16 cellular contexts compared by ENCODE assay signal in the genomic region with DNA sequence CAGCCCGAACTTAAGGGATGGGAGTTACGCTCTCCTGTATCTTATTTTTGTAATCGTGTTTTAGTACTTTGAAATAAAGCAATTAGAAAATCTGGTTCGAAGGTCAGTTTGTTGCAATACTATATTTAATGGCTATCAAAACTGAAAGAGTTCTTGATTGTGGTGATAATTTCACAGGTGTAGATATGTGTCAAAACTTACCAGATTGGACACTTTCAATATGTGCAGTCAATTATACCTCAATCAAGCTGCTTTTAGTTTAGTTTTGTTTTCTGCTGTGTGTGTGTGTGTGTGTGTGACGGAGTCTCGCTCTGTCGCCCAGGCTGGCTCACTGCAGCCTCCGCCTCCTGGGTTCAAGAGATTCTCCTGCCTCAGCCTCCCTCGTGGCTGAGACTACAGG. TPM values are rescaled to one million over a fixed set of nuclear protein-coding genes. Genes with fewer than 3 reads are reported as not detected.
DNase-seq lines count a peak whose midpoint lies in the region; ATAC-seq and TF ChIP-seq lines count a peak whose summit lies in the region.
"Had no signal": no experiment of that assay in that cellular context is flagged by ENCODE, and none has a peak within 500 bp of the region (broad histone marks: within the 10 kb centered on the region; RNA-seq: fewer than 3 reads in every experiment).

No MANE protein-coding gene starts in this region.

- no peaks in the 10 kb centered on the region for H3K9me3 Mint-ChIP-seq in type B pancreatic cell
- H3K9me3 Mint-ChIP-seq in stimulated activated effector memory CD8-positive, alpha-beta T cell treated with anti-CD3 and anti-CD28 coated beads, Interleukin-12 subunit alpha, Interleukin-12 subunit beta, amount 100 ng/mL, for 72 hours = no peaks in the 10 kb centered on the region
- H3K9me3 Mint-ChIP-seq: CD4-positive, alpha-beta T cell; GM23338 had no signal

- H3K27ac Mint-ChIP-seq in type B pancreatic cell = peak overlapping the region; percentile 6
- H3K27ac Mint-ChIP-seq in stimulated activated effector memory CD8-positive, alpha-beta T cell treated with anti-CD3 and anti-CD28 coated beads, Interleukin-12 subunit alpha, Interleukin-12 subunit beta, amount 100 ng/mL, for 72 hours = no peak overlapping the region
- H3K27ac Mint-ChIP-seq: B cell; CD4-positive, alpha-beta T cell; GM23338 had no signal

- intact Hi-C loops in posterior vena cava (cut with DNase I) = no loop called here

- no peaks in the 10 kb centered on the region for H3K27me3 ChIP-seq in SU-DHL-6 (ENCODE audit: low read length)

- peaks cover 28% of the 10 kb centered on the region for H3K4me1 Mint-ChIP-seq in type B pancreatic cell (ENCODE audit: unreplicated experiment)
- peaks cover 12% of the 10 kb centered on the region for H3K4me1 Mint-ChIP-seq in stimulated activated effector memory CD8-positive, alpha-beta T cell treated with anti-CD3 and anti-CD28 coated beads, Interleukin-12 subunit alpha, Interleukin-12 subunit beta, amount 100 ng/mL, for 72 hours

- DNase-seq in GM12865 (ENCODE audit: low read depth) (peak; percentile 34), posterior vena cava (ENCODE audit: low spot score) (peak; percentile 45), type B pancreatic cell (ENCODE audit: extremely low spot score, unreplicated experiment) (no peak), NCI-H1417 (lab: John Stamatoyannopoulos, UW) (no peak)
- no peak for DNase-seq in stimulated activated effector memory CD8-positive, alpha-beta T cell treated with anti-CD3 and anti-CD28 coated beads, Interleukin-12 subunit alpha, Interleukin-12 subunit beta, amount 100 ng/mL, for 72 hours (ENCODE audit: low spot score in 2 of 2)
- DNase-seq: C1 segment of cervical spinal cord; CD4-positive, alpha-beta T cell; DMS153; DMS79 treated with DMSO at 0.1 percent for 48 hours; EL; GDM1; H7 had no signal

- no peak for TF ChIP-seq CTCF in GM12865 (IDR thresholded peaks at IDR 0.05; ENCODE audit: insufficient read depth, low read depth, low read length, missing control alignments)
- TF ChIP-seq CTCF in SU-DHL-6 (IDR thresholded peaks at IDR 0.05; ENCODE audit: insufficient read depth, low read length, poor library complexity, severe bottlenecking) = no peak
- no peak for TF ChIP-seq CTCF in type B pancreatic cell (conservative IDR thresholded peaks at IDR 0.05)

- peak overlapping the region; percentile 79 for H3K4me2 ChIP-seq in SU-DHL-6 (ENCODE audit: low read depth, low read length, poor library complexity, severe bottlenecking)
- H3K4me2 ChIP-seq: GM23338 had no signal

- H3K4me3 Mint-ChIP-seq in type B pancreatic cell = no peak overlapping the region
- H3K4me3 Mint-ChIP-seq in stimulated activated effector memory CD8-positive, alpha-beta T cell treated with anti-CD3 and anti-CD28 coated beads, Interleukin-12 subunit alpha, Interleukin-12 subunit beta, amount 100 ng/mL, for 72 hours = no peak overlapping the region
- H3K4me3 Mint-ChIP-seq: B cell; CD4-positive, alpha-beta T cell; GM23338 had no signal

- H3K36me3 Mint-ChIP-seq in type B pancreatic cell = peaks cover 8% of the 10 kb centered on the region
- no peaks in the 10 kb centered on the region for H3K36me3 Mint-ChIP-seq in stimulated activated effector memory CD8-positive, alpha-beta T cell treated with anti-CD3 and anti-CD28 coated beads, Interleukin-12 subunit alpha, Interleukin-12 subunit beta, amount 100 ng/mL, for 72 hours

- no peak overlapping the region for H3K4me3 ChIP-seq in GM12865 (ENCODE audit: low read depth, low read length)
- no peak overlapping the region for H3K4me3 ChIP-seq in SU-DHL-6 (ENCODE audit: insufficient read depth, low read length, poor library complexity, severe bottlenecking)
- H3K4me3 ChIP-seq: GM23338 had no signal

- H3K9me2 ChIP-seq in SU-DHL-6 (replicated peaks; ENCODE audit: insufficient read depth, low read length) = no peaks in the 10 kb centered on the region

- H3K27me3 Mint-ChIP-seq in type B pancreatic cell = no peaks in the 10 kb centered on the region
- H3K27me3 Mint-ChIP-seq: B cell; CD4-positive, alpha-beta T cell had no signal

- peaks cover 60% of the 10 kb centered on the region for H3F3A ChIP-seq in SU-DHL-6 (ENCODE audit: insufficient read depth)

- no peaks in the 10 kb centered on the region for H3K36me3 ChIP-seq in SU-DHL-6 (ENCODE audit: low read length)

- peak overlapping the region; percentile 99 for H3K27ac ChIP-seq in SU-DHL-6 (ENCODE audit: low read depth, low read length)

- no peaks in the 10 kb centered on the region for H4K20me1 ChIP-seq in SU-DHL-6 (ENCODE audit: low read depth, low read length)

- no peaks in the 10 kb centered on the region for H3K79me2 ChIP-seq in SU-DHL-6 (ENCODE audit: insufficient read depth, low read length)

- no peak overlapping the region for H3K9ac ChIP-seq in SU-DHL-6 (ENCODE audit: low read length)

- H3K9me3 ChIP-seq in SU-DHL-6 (ENCODE audit: insufficient read depth, low read length) = no peaks in the 10 kb centered on the region

- no peak for ATAC-seq in HG03457 (IDR thresholded peaks at IDR 0.05; ENCODE audit: unreplicated experiment)
- ATAC-seq in stimulated activated effector memory CD8-positive, alpha-beta T cell treated with anti-CD3 and anti-CD28 coated beads, Interleukin-12 subunit alpha, Interleukin-12 subunit beta, amount 100 ng/mL, for 72 hours = no peak
- ATAC-seq: GM23338 had no signal

- H2AFZ ChIP-seq in SU-DHL-6 (ENCODE audit: low read depth, low read length, severe bottlenecking) = no peak overlapping the region
- H2AFZ ChIP-seq: GM23338 had no signal

RNA-seq across cellular contexts. Expression of a gene that starts 10.7 kb away (rescaled TPM):
- total RNA-seq in posterior vena cava (1 to 10 TPM; 4.9 to 6.0 TPM), type B pancreatic cell (ENCODE audit: low replicate concordance) (71.7 and 170 TPM in 2 replicates)

Comparison
In these comparisons a context has a peak if more than half of its experiments do, and no peak if none do; other contexts are left out.
1. DNase-seq: peak in GM12865 (single experiment) and posterior vena cava (single experiment); none in type B pancreatic cell (single experiment), NCI-H1417 (0 of 3) and stimulated activated effector memory CD8-positive, alpha-beta T cell treated with anti-CD3 and anti-CD28 coated beads, Interleukin-12 subunit alpha, Interleukin-12 subunit beta, amount 100 ng/mL, for 72 hours (0 of 2).
2. RNA of a gene that starts 10.7 kb away (total RNA-seq): 71.7 to 170 TPM in type B pancreatic cell; 4.9 to 6.0 TPM in posterior vena cava; every median in the first group is over 10 times any median in the second.